Comparison of ENCODE assay signal across 16 cellular contexts in genomic region chr13:91358384-91358776, GRCh38. TPM values are rescaled to one million over a fixed set of nuclear protein-coding genes. Genes with fewer than 3 reads are reported as not detected.
DNase-seq lines count a peak whose midpoint lies in the region; ATAC-seq, FAIRE-seq and TF ChIP-seq lines count a peak whose summit lies in the region.
"Had no signal": no experiment of that assay in that cellular context is flagged by ENCODE, and none has a peak within 500 bp of the region (broad histone marks: within the 10 kb centered on the region; RNA-seq: fewer than 3 reads in every experiment).

No MANE protein-coding gene starts in this region.

- no peak overlapping the region for H3K9ac ChIP-seq in GM23248

- no peaks in the 10 kb centered on the region for H3K9me3 Mint-ChIP-seq in chondrocyte (ENCODE audit: low read depth)

- H4K20me1 ChIP-seq in OCI-LY7 (ENCODE audit: insufficient read depth, low read length) (peaks cover 97% of the 10 kb centered on the region), GM23248 (ENCODE audit: insufficient read depth) (no peaks in the 10 kb centered on the region)

- peaks cover 34% of the 10 kb centered on the region; the same call in 1 of the 2 replicates for H3F3A ChIP-seq in GM23248 (ENCODE audit: insufficient read depth)

- POLR2A ChIA-PET in OCI-LY7 (lab: Charles Lee) = interaction anchor here (0.5 to 5.1 kb wide), 21 partner anchors 9 to 588 kb away, joined by 3 to 54 read pairs (median 5); partner anchors contain the start of gene MIR17HG

- CTCF ChIA-PET in OCI-LY7 (lab: Charles Lee; ENCODE audit: unreplicated experiment) = interaction anchor here (0.6 to 1.6 kb wide), 5 partner anchors 8 to 37 kb away, joined by 3 to 5 read pairs (median 5); no protein-coding TSS in a partner anchor

- DNase-seq in GM12891 (ENCODE audit: insufficient read length, low spot score) = no peak
- DNase-seq in OCI-LY7 (ENCODE audit: low spot score) = peak; percentile 86
- peak in 1 of 3 donors; percentile 21 for DNase-seq in right lobe of liver
- DNase-seq in chondrocyte (ENCODE audit: low spot score) = no peak
- no peak for DNase-seq in stimulated activated CD4-positive, alpha-beta T cell treated with anti-CD3 and anti-CD28 coated beads, Interleukin-2, amount 100 ng/mL, for 24 hours
- no peak for DNase-seq in T-helper 2 cell
- DNase-seq in GM23248 = no peak
- DNase-seq: activated CD4-positive, alpha-beta T cell treated with anti-CD3 and anti-CD28 coated beads for 1 hour; activated gamma-delta T cell; heart right ventricle; NCI-H226; SJCRH30; stimulated activated CD4-positive, alpha-beta T cell treated with anti-CD3 and anti-CD28 coated beads, Interleukin-2, amount 100 ng/mL, for 48 hours had no signal

- in situ Hi-C loops in GM23248 (cut with MboI) = no loop called here

- intact Hi-C loops in OCI-LY7 (cut with micrococcal nuclease; ENCODE audit: unreplicated experiment) (no loop called here), right lobe of liver (cut with DNase I) (no loop called here)

- H3K9me2 ChIP-seq in OCI-LY7 (ENCODE audit: insufficient read depth, low read length) (no peaks in the 10 kb centered on the region), GM23248 (ENCODE audit: insufficient read depth) (no peaks in the 10 kb centered on the region)

- H3K4me2 ChIP-seq in OCI-LY7 (ENCODE audit: low read length) (no peak overlapping the region), GM23248 (ENCODE audit: unreplicated experiment) (no peak overlapping the region)

- H3K9me3 ChIP-seq in OCI-LY7 (ENCODE audit: low read length) (no peaks in the 10 kb centered on the region), right lobe of liver (no peaks in the 10 kb centered on the region), GM23248 (ENCODE audit: low read depth) (no peaks in the 10 kb centered on the region)
- H3K9me3 ChIP-seq: heart right ventricle, prostate gland, SJCRH30 had no signal

- H3K79me2 ChIP-seq in OCI-LY7 (ENCODE audit: insufficient read depth, low read depth, low read length) (peaks cover 37% of the 10 kb centered on the region), GM23248 (ENCODE audit: insufficient read depth) (0 out of 2 replicates have a peak, but pooled peaks cover 2% of the 10 kb centered on the region)

- BruUV-seq in OCI-LY7 (replicated peaks; lab: Mats Ljungman, UMichigan) = no TSS peak

- H3K4me1 Mint-ChIP-seq in chondrocyte (ENCODE audit: low read depth) = peaks cover 42% of the 10 kb centered on the region

- no peak overlapping the region for H3K4me3 Mint-ChIP-seq in chondrocyte (ENCODE audit: unreplicated experiment)

- TF ChIP-seq POLR2A in GM12891 (IDR thresholded peaks at IDR 0.05; ENCODE audit: low read depth, low read length) (no peak; the same call in 1 of the 2 replicates), right lobe of liver (IDR thresholded peaks at IDR 0.05) (no peak)

- peaks cover 50% of the 10 kb centered on the region for H3K4me1 ChIP-seq in OCI-LY7 (ENCODE audit: insufficient read depth, low read length, poor library complexity, severe bottlenecking)
- peaks cover 0 to 68% (median 17%) of the 10 kb centered on the region in 4 donors for H3K4me1 ChIP-seq in right lobe of liver
- H3K4me1 ChIP-seq in GM23248 (ENCODE audit: insufficient read depth) = no peaks in the 10 kb centered on the region
- H3K4me1 ChIP-seq: prostate gland, SJCRH30 had no signal

- H3K27me3 Mint-ChIP-seq in chondrocyte (ENCODE audit: low read depth) = no peaks in the 10 kb centered on the region

- H3K4me3 ChIP-seq in OCI-LY7 (ENCODE audit: low read depth, low read length, poor library complexity, severe bottlenecking) = no peak overlapping the region
- H3K4me3 ChIP-seq in right lobe of liver = no peak overlapping the region
- H3K4me3 ChIP-seq in GM23248 = no peak overlapping the region
- H3K4me3 ChIP-seq: heart right ventricle, prostate gland, SJCRH30 had no signal

- peaks cover 19% of the 10 kb centered on the region for H3K36me3 Mint-ChIP-seq in chondrocyte (ENCODE audit: low read depth)

- peak; percentile 30 for ATAC-seq in HG02759 (IDR thresholded peaks at IDR 0.05; ENCODE audit: unreplicated experiment)
- peak in 3 of 4 donors; percentile 19 to 43 (median 34) for ATAC-seq in right lobe of liver

- H3K36me3 ChIP-seq in OCI-LY7 (ENCODE audit: insufficient read depth, low read length) (peaks cover 100% of the 10 kb centered on the region), right lobe of liver (peaks cover 0 to 8% (median 3%) of the 10 kb centered on the region in 4 donors), GM23248 (ENCODE audit: low read depth) (peaks cover 39% of the 10 kb centered on the region)
- H3K36me3 ChIP-seq: prostate gland had no signal

- H2AFZ ChIP-seq in OCI-LY7 (ENCODE audit: low read length) (no peak overlapping the region), GM23248 (no peak overlapping the region)

- no peak for FAIRE-seq in GM12891 (lab: Jason Lieb, UNC)
- FAIRE-seq: bronchial epithelial cell had no signal

- H3K27ac ChIP-seq in OCI-LY7 (ENCODE audit: low read depth, low read length, poor library complexity, severe bottlenecking) (peak overlapping the region; percentile 26), right lobe of liver (peak overlapping the region in 1 of 3 donors; percentile 14), GM23248 (no peak overlapping the region)
- H3K27ac ChIP-seq: heart right ventricle, prostate gland, SJCRH30 had no signal

- H3K27me3 ChIP-seq in right lobe of liver = no peaks in the 10 kb centered on the region
- no peaks in the 10 kb centered on the region for H3K27me3 ChIP-seq in GM23248 (replicated peaks; ENCODE audit: insufficient read depth)
- H3K27me3 ChIP-seq: heart right ventricle had no signal

- H3K27ac Mint-ChIP-seq in chondrocyte (ENCODE audit: unreplicated experiment) = no peak overlapping the region

- 13% methylated on average over 2 of the region's 2 CpGs for WGBS in right lobe of liver (ENCODE audit: insufficient coverage, low coverage, low lambda C conversion rate, missing lambda C conversion rate)
- WGBS in GM23248 (ENCODE audit: low coverage in 1 of 2, low lambda C conversion rate in 2 of 2, missing lambda C conversion rate in 2 of 2), 2 experiments = 97 to 98% methylated on average over 2 of the region's 2 CpGs

- no peak for TF ChIP-seq CTCF in OCI-LY7 (conservative IDR thresholded peaks at IDR 0.05; ENCODE audit: low read length)
- TF ChIP-seq CTCF in right lobe of liver (IDR thresholded peaks at IDR 0.05) = no peak
- TF ChIP-seq CTCF in chondrocyte (IDR thresholded peaks at IDR 0.05) = no peak

TF ChIP-seq in GM12891, 5 proteins besides CTCF, POLR2A, EP300 and RAD21:
- TF ChIP-seq SPI1 (IDR thresholded peaks at IDR 0.05; ENCODE audit: low read depth, low read length) = no peak
- TF ChIP-seq POU2F2 (IDR thresholded peaks at IDR 0.05; ENCODE audit: low read depth, low read length) = no peak
- TF ChIP-seq POLR2AphosphoS5 (IDR thresholded peaks at IDR 0.05; ENCODE audit: low read depth, low read length) = peak; percentile 70; the same call in 1 of the 2 replicates

RNA-seq across cellular contexts. Expression of gene MIR17HG, which starts 10.9 kb away (rescaled TPM):
- polyA plus RNA-seq in GM12891 (2012; ENCODE audit: low read depth, missing spikeins) = 2.8 TPM
- 175 and 242 TPM in 2 replicates for total RNA-seq in OCI-LY7 (2014; rRNA removed; shearing (Covaris generic))
- 199 and 229 TPM in 2 replicates for total RNA-seq in OCI-LY7 (2022)
- total RNA-seq in right lobe of liver = 1 to 10 TPM; 1.8 to 3.8 (median 2.4) TPM
- 0.74 to 2.4 TPM (median 0.82 TPM) in 3 replicates for total RNA-seq in chondrocyte
- total RNA-seq in GM23248 (2014; rRNA removed; shearing (Covaris generic)) = 0.43 and 2.5 TPM in 2 replicates
- polyA plus RNA-seq in GM23248 (2016; fragmentation: Nextera tagmentation; extraction: Ambion mirVana) = 0.20 and 0.27 TPM in 2 replicates

RNA-seq across cellular contexts. Expression of gene GPC5, which starts 40.0 kb away (rescaled TPM):
- 3.6 TPM for polyA plus RNA-seq in GM12891 (2012; ENCODE audit: low read depth, missing spikeins)
- total RNA-seq in OCI-LY7 (2014; rRNA removed; shearing (Covaris generic)) = 1.7 and 2.4 TPM in 2 replicates
- total RNA-seq in OCI-LY7 (2022) (not detected in 2 replicates), right lobe of liver (under 1 TPM; 0.12 to 0.99 (median 0.66) TPM), chondrocyte (0.90 to 6.7 TPM (median 0.99 TPM) in 3 replicates)
- total RNA-seq in GM23248 (2014; rRNA removed; shearing (Covaris generic)) = 0.32 TPM in 1 of 2 replicates, not detected in the other
- polyA plus RNA-seq in GM23248 (2016; fragmentation: Nextera tagmentation; extraction: Ambion mirVana) = not detected in 2 replicates

Comparison
In these comparisons a context has a peak if more than half of its experiments do, and no peak if none do; other contexts are left out.
1. RNA of gene MIR17HG, which starts 10.9 kb away (total RNA-seq): 175 to 242 TPM in OCI-LY7; 1.8 to 3.8 TPM in right lobe of liver, 0.74 to 2.4 TPM in chondrocyte and 0.43 to 2.5 TPM in GM23248; every median in the first group is over 10 times any median in the second.